8 cellular contexts compared by ENCODE assay signal in genomic region chr1:65209005-65209885, GRCh38.
DNase-seq lines count a peak whose midpoint lies in the region; ATAC-seq and TF ChIP-seq lines count a peak whose summit lies in the region.

No MANE protein-coding gene starts in this region.

- no peaks in the 10 kb centered on the region for H3K9me3 ChIP-seq in fibroblast of lung (ENCODE audit: control insufficient read depth, insufficient read depth, low read depth, low read length)

- no peaks in the 10 kb centered on the region for H3K27me3 ChIP-seq in fibroblast of lung (ENCODE audit: control insufficient read depth, insufficient read depth, low read length)

- no peak overlapping the region for H3K27ac Mint-ChIP-seq in activated naive CD8-positive, alpha-beta T cell treated with anti-CD3 and anti-CD28 coated beads, Interleukin-2, amount 50 U/mL, for 24 hours

- no peaks in the 10 kb centered on the region for H3K4me1 ChIP-seq in fibroblast of lung (ENCODE audit: control insufficient read depth, extremely low read depth, insufficient read depth, low read length)

- no peak for ATAC-seq in activated naive CD8-positive, alpha-beta T cell treated with anti-CD3 and anti-CD28 coated beads, Interleukin-2, amount 50 U/mL, for 24 hours

- no peaks in the 10 kb centered on the region for H3K79me2 ChIP-seq in fibroblast of lung (ENCODE audit: control insufficient read depth, insufficient read depth, low read length)

- no peak overlapping the region for H3K9ac ChIP-seq in fibroblast of lung (ENCODE audit: insufficient read depth, low read length)

- H3K4me2 ChIP-seq in fibroblast of lung (ENCODE audit: extremely low read depth, insufficient read depth, low read length), result no peak overlapping the region

- DNase-seq in AG08396 (ENCODE audit: low spot score) (peak; percentile 46), HT-29 (ENCODE audit: low spot score) (peak; percentile 72), SK-MEL-5 (ENCODE audit: low read depth, low spot score) (peak; percentile 57), fibroblast of lung (ENCODE audit: low read depth in 2 of 2) (peak; percentile 30 to 65), non-pigmented ciliary epithelial cell (ENCODE audit: low read depth) (peak; percentile 15)
- no peak for DNase-seq in activated naive CD8-positive, alpha-beta T cell treated with anti-CD3 and anti-CD28 coated beads, Interleukin-2, amount 50 U/mL, for 24 hours
- no peak for DNase-seq in activated naive CD4-positive, alpha-beta T cell (lab: John Stamatoyannopoulos, UW)

- H3K4me3 Mint-ChIP-seq in activated naive CD8-positive, alpha-beta T cell treated with anti-CD3 and anti-CD28 coated beads, Interleukin-2, amount 50 U/mL, for 24 hours, result no peak overlapping the region

- peaks cover 3% of the 10 kb centered on the region for H3K36me3 Mint-ChIP-seq in activated naive CD8-positive, alpha-beta T cell treated with anti-CD3 and anti-CD28 coated beads, Interleukin-2, amount 50 U/mL, for 24 hours (ENCODE audit: low read depth)

- no peaks in the 10 kb centered on the region for H3K36me3 ChIP-seq in fibroblast of lung (ENCODE audit: control insufficient read depth, insufficient read depth, low read length)

- H4K20me1 ChIP-seq in fibroblast of lung (ENCODE audit: control insufficient read depth, extremely low read depth, insufficient read depth, low read length), result no peaks in the 10 kb centered on the region

- H3K4me1 Mint-ChIP-seq in activated naive CD8-positive, alpha-beta T cell treated with anti-CD3 and anti-CD28 coated beads, Interleukin-2, amount 50 U/mL, for 24 hours, result peaks cover 26% of the 10 kb centered on the region

- H3K4me3 ChIP-seq in fibroblast of lung (replicated peaks in 1 of 4; ENCODE audit: control extremely low read depth in 1 of 4, insufficient read depth in 1 of 4, low read depth in 3 of 4, low read length in 4 of 4), result no peak overlapping the region

- H3K27ac ChIP-seq in fibroblast of lung (ENCODE audit: insufficient read depth, low read length), result no peak overlapping the region

- peaks cover 13% of the 10 kb centered on the region for H3K27me3 Mint-ChIP-seq in activated naive CD8-positive, alpha-beta T cell treated with anti-CD3 and anti-CD28 coated beads, Interleukin-2, amount 50 U/mL, for 24 hours

- in situ Hi-C loops in SK-MEL-5 (cut with HindIII; ENCODE audit: low pct_unique_long_range_greater_than_20kb, low sequenced_read_pairs), result no loop called here

- peak; percentile 52; the same call in 2 of the 3 replicates for TF ChIP-seq CTCF in GM12872 (IDR thresholded peaks at IDR 0.05; ENCODE audit: insufficient read depth, low read depth, low read length)
- peak; percentile 58 to 69 for TF ChIP-seq CTCF in fibroblast of lung (conservative IDR thresholded peaks at IDR 0.05 in 1 of 2, IDR thresholded peaks at IDR 0.05 in 1 of 2; ENCODE audit: low read depth in 1 of 2, low read length in 2 of 2)

- H2AFZ ChIP-seq in fibroblast of lung (ENCODE audit: low read length), result no peak overlapping the region

- no peaks in the 10 kb centered on the region for H3K9me3 Mint-ChIP-seq in activated naive CD8-positive, alpha-beta T cell treated with anti-CD3 and anti-CD28 coated beads, Interleukin-2, amount 50 U/mL, for 24 hours

Comparison
In these comparisons a context has a peak if more than half of its experiments do, and no peak if none do; other contexts are left out.
1. DNase-seq: peak in AG08396 (single experiment), HT-29 (single experiment), SK-MEL-5 (single experiment), fibroblast of lung (2 of 2) and non-pigmented ciliary epithelial cell (single experiment); none in activated naive CD8-positive, alpha-beta T cell treated with anti-CD3 and anti-CD28 coated beads, Interleukin-2, amount 50 U/mL, for 24 hours (single experiment) and activated naive CD4-positive, alpha-beta T cell (0 of 4).